Comparison of ENCODE assay signal across 9 cellular contexts in the genomic region with DNA sequence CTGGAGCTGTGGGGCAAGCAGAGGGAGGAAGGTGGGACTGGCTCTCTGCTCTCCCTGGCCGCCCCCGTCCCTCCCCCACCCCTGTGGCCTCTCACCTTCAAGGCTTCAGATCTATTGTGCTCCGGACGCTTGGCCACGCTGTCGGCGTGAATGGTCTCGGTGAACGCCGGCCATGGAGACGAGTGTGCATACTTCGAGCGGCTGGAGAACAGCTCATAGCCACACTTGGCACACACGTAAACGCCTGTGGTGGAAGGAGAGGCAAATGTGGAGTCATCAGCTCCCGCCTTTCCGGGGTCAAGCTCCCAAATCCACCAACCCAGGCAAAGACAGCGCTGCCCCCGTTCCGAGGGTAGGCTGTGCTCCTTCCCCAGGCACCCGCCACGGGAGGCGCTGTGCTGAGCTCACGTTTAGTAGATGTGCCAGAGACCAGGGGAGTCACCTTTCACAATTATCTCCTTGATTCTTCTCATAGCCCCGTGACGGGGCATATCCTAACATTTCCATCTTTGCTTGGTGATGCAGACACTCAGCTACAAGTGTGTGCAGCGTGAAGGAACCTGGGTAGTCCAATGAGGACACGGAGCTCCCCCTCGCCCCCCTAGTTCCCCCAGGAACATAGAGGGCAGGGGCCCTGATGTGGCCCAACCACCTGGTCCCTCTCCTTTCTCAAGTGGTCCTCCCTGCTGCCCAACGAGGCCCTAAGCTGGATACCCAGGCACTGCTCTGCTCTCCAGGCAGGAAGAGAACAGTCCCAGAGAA. TPM values are rescaled to one million over a fixed set of nuclear protein-coding genes. Genes with fewer than 3 reads are reported as not detected.
A peak's percentile ranks its signal among the peaks of the same experiment; 100 is the strongest.
DNase-seq lines count a peak whose midpoint lies in the region; ATAC-seq and TF ChIP-seq lines count a peak whose summit lies in the region.
"Had no signal": no experiment of that assay in that cellular context is flagged by ENCODE, and none has a peak within 500 bp of the region (broad histone marks: within the 10 kb centered on the region; RNA-seq: fewer than 3 reads in every experiment).

No MANE protein-coding gene starts in this region.

- TF ChIP-seq CTCF in AG04449 (IDR thresholded peaks at IDR 0.05; ENCODE audit: insufficient read depth, low read length, missing control alignments) = no peak
- TF ChIP-seq CTCF in mesothelial cell of epicardium (IDR thresholded peaks at IDR 0.05; ENCODE audit: unreplicated experiment) = no peak

- H3K4me3 ChIP-seq in AG04449 (ENCODE audit: low read depth, low read length) = peak overlapping the region; percentile 87

- DNase-seq in AG04449 (ENCODE audit: low read depth, low spot score) = no peak
- peak; percentile 79 for DNase-seq in HEK293T (ENCODE audit: extremely low spot score)
- DNase-seq in astrocyte of the hippocampus (ENCODE audit: low read depth, low spot score) = peak; percentile 87
- DNase-seq in mesothelial cell of epicardium (ENCODE audit: low spot score in 2 of 2, unreplicated experiment in 2 of 2) = no peak
- no peak for DNase-seq in NCI-H748 (lab: John Stamatoyannopoulos, UW; ENCODE audit: unreplicated experiment)
- DNase-seq in germinal center (ENCODE audit: low spot score) = no peak

- H3K27ac Mint-ChIP-seq in mesothelial cell of epicardium = no peak overlapping the region

- H3K9me3 Mint-ChIP-seq in mesothelial cell of epicardium = no peaks in the 10 kb centered on the region

- ATAC-seq in HG03354 (IDR thresholded peaks at IDR 0.05; ENCODE audit: poor library complexity, severe bottlenecking, unreplicated experiment) (no peak), GM21619 (IDR thresholded peaks at IDR 0.05; ENCODE audit: unreplicated experiment) (no peak)

- CTCF ChIA-PET in AG04449 (lab: Yijun Ruan, JAX) = interaction anchor here (0.8 to 7.4 kb wide), 7 partner anchors 9 to 199 kb away, joined by 3 to 80 read pairs (median 4); a partner anchor contains a TSS
- CTCF ChIA-PET in HEK293T (lab: Yijun Ruan, JAX) = interaction anchor here (0.6 to 2.3 kb wide), 20 partner anchors 9 to 1144 kb away, joined by 3 to 36 read pairs (median 4); a partner anchor contains a TSS

- H3K4me3 Mint-ChIP-seq in mesothelial cell of epicardium = peak overlapping the region; percentile 82

- H3K27me3 Mint-ChIP-seq in mesothelial cell of epicardium (ENCODE audit: low read depth) = no peaks in the 10 kb centered on the region

- POLR2A ChIA-PET in AG04449 (lab: Yijun Ruan, JAX) (interaction anchor here (1.7 kb wide), 1 partner anchor 23 kb away, joined by 5 read pairs; a partner anchor contains a TSS), HEK293T (lab: Yijun Ruan, JAX) (interaction anchor here (0.8 to 5.2 kb wide), 10 partner anchors 8 to 214 kb away, joined by 3 to 95 read pairs (median 5); a partner anchor contains a TSS)

- H3K4me1 Mint-ChIP-seq in mesothelial cell of epicardium = peaks cover 10% of the 10 kb centered on the region

- H3K36me3 Mint-ChIP-seq in mesothelial cell of epicardium = peaks cover 9% of the 10 kb centered on the region

TF ChIP-seq in HEK293T, 16 proteins besides CTCF, POLR2A, EP300 and RAD21:
- TF ChIP-seq TARDBP (IDR thresholded peaks at IDR 0.05) (no peak), SUZ12 (IDR thresholded peaks at IDR 0.05) (no peak), CTBP1 (IDR thresholded peaks at IDR 0.05; ENCODE audit: borderline replicate concordance) (no peak), HDGF (IDR thresholded peaks at IDR 0.05; ENCODE audit: borderline replicate concordance) (no peak)
- TF ChIP-seq, protein P1, sequence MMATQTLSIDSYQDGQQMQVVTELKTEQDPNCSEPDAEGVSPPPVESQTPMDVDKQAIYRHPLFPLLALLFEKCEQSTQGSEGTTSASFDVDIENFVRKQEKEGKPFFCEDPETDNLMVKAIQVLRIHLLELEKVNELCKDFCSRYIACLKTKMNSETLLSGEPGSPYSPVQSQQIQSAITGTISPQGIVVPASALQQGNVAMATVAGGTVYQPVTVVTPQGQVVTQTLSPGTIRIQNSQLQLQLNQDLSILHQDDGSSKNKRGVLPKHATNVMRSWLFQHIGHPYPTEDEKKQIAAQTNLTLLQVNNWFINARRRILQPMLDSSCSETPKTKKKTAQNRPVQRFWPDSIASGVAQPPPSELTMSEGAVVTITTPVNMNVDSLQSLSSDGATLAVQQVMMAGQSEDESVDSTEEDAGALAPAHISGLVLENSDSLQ (IDR thresholded peaks at IDR 0.05) = no peak

RNA-seq across cellular contexts. Expression of a gene that starts 1.7 kb away (rescaled TPM):
- 13.1 to 14.1 TPM (median 13.4 TPM) in 3 replicates for total RNA-seq in mesothelial cell of epicardium

RNA-seq across cellular contexts. Expression of a gene that starts 13.1 kb away (rescaled TPM):
- total RNA-seq in mesothelial cell of epicardium = 0.40 to 0.45 TPM in 2 of 3 replicates, not detected in the other
- total RNA-seq: pulmonary artery endothelial cell had no signal

RNA-seq across cellular contexts. Expression of a gene that starts 18.0 kb away (rescaled TPM):
- 92.9 to 103 TPM (median 95.0 TPM) in 3 replicates for total RNA-seq in mesothelial cell of epicardium

RNA-seq across cellular contexts. Expression of a gene that starts 23.1 kb away (rescaled TPM):
- total RNA-seq in mesothelial cell of epicardium = 0.22 to 0.36 TPM in 2 of 3 replicates, not detected in the other
- total RNA-seq: pulmonary artery endothelial cell had no signal

RNA-seq across cellular contexts. Expression of a gene that starts 23.3 kb away (rescaled TPM):
- 2,265 to 2,496 TPM (median 2,379 TPM) in 3 replicates for total RNA-seq in mesothelial cell of epicardium

Comparison
In these comparisons a context has a peak if more than half of its experiments do, and no peak if none do; other contexts are left out.
1. DNase-seq: peak in HEK293T (single experiment) and astrocyte of the hippocampus (single experiment); none in AG04449 (single experiment), mesothelial cell of epicardium (0 of 2), NCI-H748 (single experiment) and germinal center (single experiment).